Comparison of ENCODE assay signal across 33 cellular contexts in genomic region chr20:58449703-58450138, GRCh38.
A peak's percentile ranks its signal among the peaks of the same experiment; 100 is the strongest.
DNase-seq lines count a peak whose midpoint lies in the region; ATAC-seq and TF ChIP-seq lines count a peak whose summit lies in the region.
"Had no signal": no experiment of that assay in that cellular context is flagged by ENCODE, and none has a peak within 500 bp of the region (broad histone marks: within the 10 kb centered on the region; RNA-seq: fewer than 3 reads in every experiment).

No MANE protein-coding gene starts in this region.

- H3K9me3 Mint-ChIP-seq in memory B cell = peaks cover 6% of the 10 kb centered on the region
- H3K9me3 Mint-ChIP-seq: natural killer cell had no signal

- intact Hi-C loops in cardiac septum (cut with DNase I) = loop anchor here (5.0 kb wide), 1 partner anchor 212 kb away; no protein-coding TSS in a partner anchor

- no peaks in the 10 kb centered on the region for H3K27me3 ChIP-seq in GM06990 (replicated peaks; ENCODE audit: control insufficient read depth, insufficient read depth, low read length)
- H3K27me3 ChIP-seq: right atrium auricular region had no signal

- no peak overlapping the region for H3K4me3 Mint-ChIP-seq in memory B cell
- H3K4me3 Mint-ChIP-seq: activated CD8-positive, alpha-beta T cell treated with anti-CD3 and anti-CD28 coated beads for 36 hours; activated naive CD8-positive, alpha-beta T cell treated with anti-CD3 and anti-CD28 coated beads, Interleukin-2, amount 10 ng/mL, durations not matched to agents 7 days and 5 days; natural killer cell; T-cell had no signal

- no peaks in the 10 kb centered on the region for H3K27me3 Mint-ChIP-seq in memory B cell
- H3K27me3 Mint-ChIP-seq: activated CD8-positive, alpha-beta T cell treated with anti-CD3 and anti-CD28 coated beads for 36 hours; activated naive CD8-positive, alpha-beta T cell treated with anti-CD3 and anti-CD28 coated beads, Interleukin-2, amount 10 ng/mL, durations not matched to agents 7 days and 5 days; T-cell had no signal

- H3K36me3 ChIP-seq in GM06990 (ENCODE audit: control insufficient read depth, insufficient read depth, low read length) = peaks cover 4% of the 10 kb centered on the region

- CTCF ChIA-PET in GM10248 (lab: Yijun Ruan, JAX) = interaction anchor here (1.1 to 3.8 kb wide), 4 partner anchors 9 to 214 kb away, joined by 3 to 27 read pairs (median 3); no protein-coding TSS in a partner anchor

- H3K4me1 Mint-ChIP-seq in memory B cell = peaks cover 8% of the 10 kb centered on the region

- ATAC-seq in SK-N-SH treated with all-trans-retinoic acid at 6 μM for 48 hours = peak; percentile 50; the same call in 1 of the 3 replicates
- no peak for ATAC-seq in memory B cell (ENCODE audit: low read depth)
- no peak for ATAC-seq in GM19452 (IDR thresholded peaks at IDR 0.05; ENCODE audit: unreplicated experiment)
- ATAC-seq in GM21528 (IDR thresholded peaks at IDR 0.05; ENCODE audit: low FRiP score, unreplicated experiment) = no peak
- ATAC-seq: activated CD8-positive, alpha-beta T cell treated with anti-CD3 and anti-CD28 coated beads for 36 hours; natural killer cell; stimulated activated naive CD8-positive, alpha-beta T cell treated with anti-CD3 and anti-CD28 coated beads, Interleukin-15, Interleukin-2, amounts not matched to agents 100 U/mL and 50 U/mL, for 24 hours; T-cell had no signal

- peak overlapping the region; percentile 19 for H3K4me3 ChIP-seq in GM06990 (replicated peaks; ENCODE audit: low read depth, low read length)
- H3K4me3 ChIP-seq: GM23248, left ventricle myocardium inferior, right atrium auricular region, thoracic aorta had no signal

- no peak for DNase-seq in GM06990 (ENCODE audit: extremely low read depth, insufficient read length)
- peak; percentile 45 for DNase-seq in NCI-H146 (lab: John Stamatoyannopoulos, UW)
- no peak for DNase-seq in memory B cell (ENCODE audit: low spot score in 2 of 2)
- DNase-seq in GM10248 (ENCODE audit: extremely low spot score) = no peak
- DNase-seq in cardiac septum (ENCODE audit: low spot score) = no peak
- DNase-seq: ACHN; activated CD4-positive, alpha-beta T cell treated with anti-CD3 and anti-CD28 coated beads for 1 hour; activated CD8-positive, alpha-beta T cell treated with anti-CD3 and anti-CD28 coated beads for 36 hours; activated effector memory CD4-positive, alpha-beta T cell treated with Interleukin-2 at 50 U/mL for 16 hours; activated naive CD8-positive, alpha-beta T cell treated with anti-CD3 and anti-CD28 coated beads, Interleukin-2, amount 10 ng/mL, durations not matched to agents 7 days and 5 days; activated T-cell treated with anti-CD3 and anti-CD28 coated beads for 4 hours; C1 segment of cervical spinal cord; DND-41; effector CD8-positive, alpha-beta T cell; erythroblast; KG1; left ventricle myocardium inferior; midbrain; MM.1S; natural killer cell; NCI-H1694; NCI-H226; SHP77; stimulated activated CD4-positive, alpha-beta T cell treated with anti-CD3 and anti-CD28 coated beads, Interleukin-12 subunit alpha, Interleukin-12 subunit beta, amount 100 ng/mL, for 4 hours; stimulated activated CD4-positive, alpha-beta T cell treated with anti-CD3 and anti-CD28 coated beads, Interleukin-4, amount 100 ng/mL, for 24 hours; stimulated activated naive CD8-positive, alpha-beta T cell treated with anti-CD3 and anti-CD28 coated beads, Interleukin-15, Interleukin-2, amounts not matched to agents 100 U/mL and 50 U/mL, for 24 hours; T-cell had no signal

- TF ChIP-seq CTCF in GM06990 (IDR thresholded peaks at IDR 0.05; ENCODE audit: insufficient read depth, low read length, poor library complexity, severe bottlenecking) (peak; percentile 15), GM10248 (IDR thresholded peaks at IDR 0.05; ENCODE audit: control extremely low read depth, extremely low read depth, low read depth, missing control alignments) (no peak)

- POLR2A ChIA-PET in GM10248 (lab: Yijun Ruan, JAX) = no interaction called here

- peak overlapping the region; percentile 25 for H3K27ac Mint-ChIP-seq in memory B cell
- H3K27ac Mint-ChIP-seq: activated CD8-positive, alpha-beta T cell treated with anti-CD3 and anti-CD28 coated beads for 36 hours; activated naive CD8-positive, alpha-beta T cell treated with anti-CD3 and anti-CD28 coated beads, Interleukin-2, amount 10 ng/mL, durations not matched to agents 7 days and 5 days; T-cell had no signal

- peaks cover 24% of the 10 kb centered on the region for H3K36me3 Mint-ChIP-seq in memory B cell
- H3K36me3 Mint-ChIP-seq: natural killer cell had no signal

TF ChIP-seq in SK-N-SH treated with all-trans-retinoic acid at 6 μM for 48 hours, 23 proteins besides CTCF, POLR2A, EP300 and RAD21:
- TF ChIP-seq SNAI2 (CRISPR knock-in tag; IDR thresholded peaks at IDR 0.05) (no peak), TOX (CRISPR knock-in tag; IDR thresholded peaks at IDR 0.05; ENCODE audit: borderline replicate concordance) (no peak), POU6F1 (CRISPR knock-in tag; IDR thresholded peaks at IDR 0.05; ENCODE audit: borderline replicate concordance, low read depth) (no peak), TSHZ2 (CRISPR knock-in tag; IDR thresholded peaks at IDR 0.05) (peak; percentile 88), ZFP30 (CRISPR knock-in tag; IDR thresholded peaks at IDR 0.05) (no peak), ISL1 (CRISPR knock-in tag; IDR thresholded peaks at IDR 0.05) (peak; percentile 18; the same call in 1 of the 2 replicates), BACH2 (CRISPR knock-in tag; IDR thresholded peaks at IDR 0.05; ENCODE audit: borderline replicate concordance) (no peak), CSRNP3 (CRISPR knock-in tag; IDR thresholded peaks at IDR 0.05) (no peak), GLIS3 (CRISPR knock-in tag; IDR thresholded peaks at IDR 0.05) (no peak), ZNF8 (CRISPR knock-in tag; IDR thresholded peaks at IDR 0.05) (no peak), ZNF70 (CRISPR knock-in tag; IDR thresholded peaks at IDR 0.05) (no peak), TCF4 (CRISPR knock-in tag; IDR thresholded peaks at IDR 0.05; ENCODE audit: borderline replicate concordance) (peak; percentile 87)
TF ChIP-seq in SK-N-SH treated with all-trans-retinoic acid at 6 μM for 48 hours: peak in this region for 3.
